Comparison of ENCODE assay signal across 7 cellular contexts in the genomic region with DNA sequence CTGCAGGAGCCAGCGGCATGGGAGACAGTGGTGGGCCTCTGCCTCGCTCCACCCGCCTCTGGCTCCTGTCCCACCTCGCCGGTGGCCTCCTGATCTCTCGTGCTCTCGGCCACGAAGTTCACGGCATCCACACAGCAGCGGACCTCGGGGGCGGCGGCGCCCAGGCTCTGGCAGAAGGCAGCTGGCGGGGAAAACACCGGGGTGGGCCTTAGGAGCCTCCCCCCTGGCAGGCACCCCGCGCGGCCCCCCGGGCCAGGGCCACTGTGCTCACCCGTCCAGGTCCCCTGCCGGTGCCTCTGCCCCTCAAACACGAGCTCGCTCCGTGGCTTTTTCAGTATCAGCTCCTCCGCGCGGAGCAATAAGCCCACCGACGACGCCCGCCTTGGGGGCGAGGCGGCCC. TPM values are rescaled to one million over a fixed set of nuclear protein-coding genes. Genes with fewer than 3 reads are reported as not detected.
DNase-seq lines count a peak whose midpoint lies in the region; ATAC-seq, FAIRE-seq and TF ChIP-seq lines count a peak whose summit lies in the region.
"Had no signal": no experiment of that assay in that cellular context is flagged by ENCODE, and none has a peak within 500 bp of the region (broad histone marks: within the 10 kb centered on the region; RNA-seq: fewer than 3 reads in every experiment).

No MANE protein-coding gene starts in this region.

- FAIRE-seq in K562 (lab: Jason Lieb, UNC): no peak

- H3K79me2 ChIP-seq in K562 (ENCODE audit: control insufficient read depth, insufficient read depth, low read length) (no peaks in the 10 kb centered on the region), neural progenitor cell (ENCODE audit: low read depth) (no peaks in the 10 kb centered on the region)

- peaks cover 11% of the 10 kb centered on the region for H3K36me3 Mint-ChIP-seq in neural progenitor cell

- H3K9ac ChIP-seq in K562 (ENCODE audit: insufficient read depth in 1 of 2, low read depth in 2 of 2, low read length in 2 of 2): no peak overlapping the region
- H3K9ac ChIP-seq in neural progenitor cell: no peak overlapping the region

- H3F3A ChIP-seq in neural progenitor cell (ENCODE audit: low read depth): peaks cover 10% of the 10 kb centered on the region

- no peak for TF ChIP-seq POLR2A in GM18505 (IDR thresholded peaks at IDR 0.05; ENCODE audit: borderline replicate concordance, extremely low read depth, insufficient read depth, insufficient read length)
- TF ChIP-seq POLR2A in K562 (conservative IDR thresholded peaks at IDR 0.05): no peak

- H3K27ac Mint-ChIP-seq in neural progenitor cell: no peak overlapping the region

- H3K27me3 Mint-ChIP-seq in neural progenitor cell (ENCODE audit: insufficient read depth, low read depth): peaks cover 11% of the 10 kb centered on the region

- H3K9me1 ChIP-seq in K562 (ENCODE audit: control insufficient read depth, insufficient read depth, low read length): peaks cover 2% of the 10 kb centered on the region

- H3K4me1 ChIP-seq in K562 (replicated peaks in 1 of 2; ENCODE audit: control insufficient read depth in 2 of 2, insufficient read depth in 2 of 2, low read length in 2 of 2) (peaks cover 14 to 33% of the 10 kb centered on the region in 2 experiments), neural progenitor cell (no peaks in the 10 kb centered on the region)

- TF ChIP-seq RAD21 in K562 (CRISPR knock-in tag; conservative IDR thresholded peaks at IDR 0.05 in 1 of 2, IDR thresholded peaks at IDR 0.05 in 1 of 2): no peak

- intact Hi-C loops in K562 (cut with micrococcal nuclease): no loop called here

- H3K4me2 ChIP-seq in K562 (ENCODE audit: insufficient read depth, low read length) (no peak overlapping the region), neural progenitor cell (peak overlapping the region; percentile 72)

- no peaks in the 10 kb centered on the region for H3K27me3 ChIP-seq in K562 (ENCODE audit: control insufficient read depth in 2 of 2, insufficient read depth in 2 of 2, low read length in 2 of 2)
- peaks cover 21% of the 10 kb centered on the region for H3K27me3 ChIP-seq in neural progenitor cell

- no peak for TF ChIP-seq CTCF in K562 (IDR thresholded peaks at IDR 0.05 in 2 of 3, conservative IDR thresholded peaks at IDR 0.05 in 1 of 3; ENCODE audit: insufficient read depth in 2 of 3, low read depth in 1 of 3, low read length in 3 of 3)
- TF ChIP-seq CTCF in neural progenitor cell (IDR thresholded peaks at IDR 0.05): no peak

- DNase-seq in K562 (ENCODE audit: extremely low read depth in 1 of 4, low spot score in 3 of 4) (no peak), neural progenitor cell (ENCODE audit: low spot score) (no peak), ureter (ENCODE audit: low spot score) (no peak)

- H3K36me3 ChIP-seq in K562 (ENCODE audit: control insufficient read depth, insufficient read depth, low read length) (peaks cover 28% of the 10 kb centered on the region; the same call in 2 of the 3 replicates), neural progenitor cell (no peaks in the 10 kb centered on the region)

- in situ Hi-C loops in K562 (cut with MboI): no loop called here

- H2AFZ ChIP-seq in K562 (ENCODE audit: low read depth, low read length) (no peak overlapping the region), neural progenitor cell (replicated peaks) (peak overlapping the region; percentile 14)

- H3K9me3 ChIP-seq in K562 (replicated peaks; ENCODE audit: control insufficient read depth, insufficient read depth, low read depth, low read length) (no peaks in the 10 kb centered on the region), neural progenitor cell (ENCODE audit: low read depth) (no peaks in the 10 kb centered on the region)

- BruUV-seq in K562 (replicated peaks; lab: Mats Ljungman, UMichigan): no TSS peak

- H3K4me3 Mint-ChIP-seq in neural progenitor cell: no peak overlapping the region

- peak; percentile 6 for ATAC-seq in GM18505 (IDR thresholded peaks at IDR 0.05; ENCODE audit: unreplicated experiment)
- ATAC-seq in K562: no peak
- ATAC-seq in GM18861 (IDR thresholded peaks at IDR 0.05; ENCODE audit: unreplicated experiment): no peak
- no peak for ATAC-seq in HG02885 (IDR thresholded peaks at IDR 0.05; ENCODE audit: poor library complexity, unreplicated experiment)

- H3K27ac ChIP-seq in K562 (ENCODE audit: extremely low read depth, low read depth, low read length) (no peak overlapping the region), neural progenitor cell (no peak overlapping the region)

- H4K20me1 ChIP-seq in K562 (replicated peaks; ENCODE audit: control insufficient read depth, insufficient read depth, low read length) (no peaks in the 10 kb centered on the region), neural progenitor cell (ENCODE audit: low read depth) (no peaks in the 10 kb centered on the region)

- WGBS in K562 (ENCODE audit: insufficient coverage, low coverage, missing lambda C conversion rate): 100% methylated on average over 2 of the region's 34 CpGs

- no peak for TF ChIP-seq EP300 in K562 (IDR thresholded peaks at IDR 0.05; ENCODE audit: low read length)

- POLR2A ChIA-PET in K562 (lab: Yijun Ruan, JAX): interaction anchor here (0.6 to 1.1 kb wide), 2 partner anchors 10 to 377 kb away, joined by 3 read pairs; no protein-coding TSS in a partner anchor

- CTCF ChIA-PET in K562 (lab: Yijun Ruan, JAX; ENCODE audit: low intra/inter-chr PET ratio): no interaction called here

- H3K4me3 ChIP-seq in K562 (no peak overlapping the region), neural progenitor cell (peak overlapping the region; percentile 43)

- no peaks in the 10 kb centered on the region for H3K9me3 Mint-ChIP-seq in neural progenitor cell

- H3K4me1 Mint-ChIP-seq in neural progenitor cell: peaks cover 6% of the 10 kb centered on the region

RNA-seq across cellular contexts. Expression of a gene that starts 0.4 kb away (rescaled TPM):
- 2.2 and 6.6 TPM in 2 replicates for total RNA-seq in K562 (2011; cell fraction: chromatin; rRNA removed; ENCODE audit: low replicate concordance)
- 3.2 and 3.7 TPM in 2 replicates for total RNA-seq in K562 (2011; cell fraction: nucleolus; rRNA removed)
- total RNA-seq in K562 (2011; cell fraction: nucleoplasm; rRNA removed): 1.4 and 2.5 TPM in 2 replicates
- 0.05 and 0.16 TPM in 2 replicates for total RNA-seq in K562 (2014; rRNA removed)
- not detected in 2 replicates for total RNA-seq in K562 (2014; rRNA removed; fragmentation: Illumina TruSeq; extraction: Trizol)
- 0.07 and 0.08 TPM in 2 replicates for total RNA-seq in K562 (2015; rRNA removed; fragmentation: Illumina TruSeq; extraction: Trizol)
- total RNA-seq in K562 (2021): 0.29 and 0.42 TPM in 2 replicates
- 0.03 and 0.07 TPM in 2 replicates for polyA plus RNA-seq in K562 (2011; rRNA removed)
- polyA plus RNA-seq in K562 (2011; cell fraction: cytosol; rRNA removed): 0.03 and 0.12 TPM in 2 replicates
- 0.34 and 1.00 TPM in 2 replicates for polyA plus RNA-seq in K562 (2011; cell fraction: nucleus; rRNA removed)
- 0.09 and 0.24 TPM in 2 replicates for polyA plus RNA-seq in K562 (2012)
- polyA plus RNA-seq in K562 (2014; fragmentation: Illumina TruSeq; extraction: Trizol): not detected in 2 replicates
- polyA plus RNA-seq in K562 (2014; fragmentation: Nextera tagmentation; extraction: Ambion mirVana): not detected
- polyA plus RNA-seq in K562 (2014; rRNA removed): 0.09 and 0.13 TPM in 2 replicates
- polyA minus RNA-seq in K562 (2011; rRNA and poly(A)+ RNA removed): 0.06 TPM in 1 of 2 replicates, not detected in the other
- polyA minus RNA-seq in K562 (2011; cell fraction: cytosol; rRNA and poly(A)+ RNA removed): not detected in 2 replicates
- polyA minus RNA-seq in K562 (2011; cell fraction: nucleus; rRNA and poly(A)+ RNA removed): 1.4 and 1.5 TPM in 2 replicates
- 1.1 and 2.3 TPM in 2 replicates for total RNA-seq in neural progenitor cell (ENCODE audit: low replicate concordance)
- 4.6 TPM for total RNA-seq in ureter

RNA-seq across cellular contexts. Expression of a gene that starts 4.0 kb away (rescaled TPM):
- 0.21 TPM in 1 of 2 replicates, not detected in the other for total RNA-seq in K562 (2011; cell fraction: chromatin; rRNA removed; ENCODE audit: low replicate concordance)
- total RNA-seq in K562 (2011; cell fraction: nucleolus; rRNA removed): not detected in 2 replicates
- 0.37 TPM in 1 of 2 replicates, not detected in the other for total RNA-seq in K562 (2011; cell fraction: nucleoplasm; rRNA removed)
- total RNA-seq in K562 (2014; rRNA removed): not detected in 2 replicates
- total RNA-seq in K562 (2014; rRNA removed; fragmentation: Illumina TruSeq; extraction: Trizol): not detected in 2 replicates
- not detected in 2 replicates for total RNA-seq in K562 (2015; rRNA removed; fragmentation: Illumina TruSeq; extraction: Trizol)
- total RNA-seq in K562 (2021): 0.25 TPM in 1 of 2 replicates, not detected in the other
- polyA plus RNA-seq in K562 (2011; rRNA removed): not detected in 2 replicates
- not detected in 2 replicates for polyA plus RNA-seq in K562 (2011; cell fraction: cytosol; rRNA removed)
- polyA plus RNA-seq in K562 (2011; cell fraction: nucleus; rRNA removed): 0.24 and 0.33 TPM in 2 replicates
- polyA plus RNA-seq in K562 (2012): 0.06 and 0.08 TPM in 2 replicates
- polyA plus RNA-seq in K562 (2014; fragmentation: Illumina TruSeq; extraction: Trizol): not detected in 2 replicates
- polyA plus RNA-seq in K562 (2014; fragmentation: Nextera tagmentation; extraction: Ambion mirVana): not detected
- not detected in 2 replicates for polyA plus RNA-seq in K562 (2014; rRNA removed)
- polyA minus RNA-seq in K562 (2011; rRNA and poly(A)+ RNA removed): not detected in 2 replicates
- not detected in 2 replicates for polyA minus RNA-seq in K562 (2011; cell fraction: cytosol; rRNA and poly(A)+ RNA removed)
- not detected in 2 replicates for polyA minus RNA-seq in K562 (2011; cell fraction: nucleus; rRNA and poly(A)+ RNA removed)
- total RNA-seq in neural progenitor cell (ENCODE audit: low replicate concordance): 0.19 TPM in 1 of 2 replicates, not detected in the other
- 1.2 TPM for total RNA-seq in ureter

RNA-seq across cellular contexts. Expression of a gene that starts 33.1 kb away (rescaled TPM):
- total RNA-seq in K562 (2011; cell fraction: chromatin; rRNA removed; ENCODE audit: low replicate concordance): not detected in 2 replicates
- total RNA-seq in K562 (2011; cell fraction: nucleolus; rRNA removed): not detected in 2 replicates
- not detected in 2 replicates for total RNA-seq in K562 (2011; cell fraction: nucleoplasm; rRNA removed)
- total RNA-seq in K562 (2014; rRNA removed) (not detected in 2 replicates), K562 (2014; rRNA removed; fragmentation: Illumina TruSeq; extraction: Trizol) (not detected in 2 replicates), K562 (2015; rRNA removed; fragmentation: Illumina TruSeq; extraction: Trizol) (not detected in 2 replicates), K562 (2021) (not detected in 2 replicates), neural progenitor cell (ENCODE audit: low replicate concordance) (not detected in 2 replicates), ureter (not detected)
- polyA plus RNA-seq in K562 (2011; rRNA removed) (not detected in 2 replicates), K562 (2014; fragmentation: Illumina TruSeq; extraction: Trizol) (not detected in 2 replicates), K562 (2014; fragmentation: Nextera tagmentation; extraction: Ambion mirVana) (under 1 TPM in 1 of 2 experiments, not detected in 1; 0.01 TPM), K562 (2014; rRNA removed) (not detected in 2 replicates)
- not detected in 2 replicates for polyA plus RNA-seq in K562 (2011; cell fraction: cytosol; rRNA removed)
- not detected in 2 replicates for polyA plus RNA-seq in K562 (2011; cell fraction: nucleus; rRNA removed)
- polyA plus RNA-seq in K562 (2012): 0.44 and 0.94 TPM in 2 replicates
- not detected in 2 replicates for polyA minus RNA-seq in K562 (2011; rRNA and poly(A)+ RNA removed)
- not detected in 2 replicates for polyA minus RNA-seq in K562 (2011; cell fraction: cytosol; rRNA and poly(A)+ RNA removed)
- polyA minus RNA-seq in K562 (2011; cell fraction: nucleus; rRNA and poly(A)+ RNA removed): not detected in 2 replicates
- total RNA-seq: dermis blood vessel endothelial cell had no signal

RNA-seq across cellular contexts. Expression of a gene that starts 40.9 kb away (rescaled TPM):
- 15.6 and 45.9 TPM in 2 replicates for total RNA-seq in K562 (2011; cell fraction: chromatin; rRNA removed; ENCODE audit: low replicate concordance)
- total RNA-seq in K562 (2011; cell fraction: nucleolus; rRNA removed): 50.2 and 54.3 TPM in 2 replicates
- 25.9 and 26.0 TPM in 2 replicates for total RNA-seq in K562 (2011; cell fraction: nucleoplasm; rRNA removed)
- total RNA-seq in K562 (2014; rRNA removed) (35.4 and 55.1 TPM in 2 replicates), K562 (2014; rRNA removed; fragmentation: Illumina TruSeq; extraction: Trizol) (10.8 and 15.8 TPM in 2 replicates), K562 (2015; rRNA removed; fragmentation: Illumina TruSeq; extraction: Trizol) (31.0 and 32.9 TPM in 2 replicates), K562 (2021) (56.7 and 58.5 TPM in 2 replicates), neural progenitor cell (ENCODE audit: low replicate concordance) (35.3 and 61.6 TPM in 2 replicates), ureter (62.0 TPM)
- polyA plus RNA-seq in K562 (2011; rRNA removed) (22.8 and 36.0 TPM in 2 replicates), K562 (2014; fragmentation: Illumina TruSeq; extraction: Trizol) (56.3 and 57.2 TPM in 2 replicates), K562 (2014; fragmentation: Nextera tagmentation; extraction: Ambion mirVana) (10 to 100 TPM in 1 of 2 experiments, 1 to 10 TPM in 1; 3.1 to 11.0 TPM), K562 (2014; rRNA removed) (38.5 and 49.8 TPM in 2 replicates)
- 42.8 and 67.8 TPM in 2 replicates for polyA plus RNA-seq in K562 (2011; cell fraction: cytosol; rRNA removed)
- polyA plus RNA-seq in K562 (2011; cell fraction: nucleus; rRNA removed): 44.1 and 62.7 TPM in 2 replicates
- 50.7 and 62.8 TPM in 2 replicates for polyA plus RNA-seq in K562 (2012)
- polyA minus RNA-seq in K562 (2011; rRNA and poly(A)+ RNA removed): 11.8 and 16.7 TPM in 2 replicates
- 15.2 and 16.9 TPM in 2 replicates for polyA minus RNA-seq in K562 (2011; cell fraction: cytosol; rRNA and poly(A)+ RNA removed)
- polyA minus RNA-seq in K562 (2011; cell fraction: nucleus; rRNA and poly(A)+ RNA removed): 31.1 and 38.8 TPM in 2 replicates

RNA-seq across cellular contexts. Expression of a gene that starts 41.1 kb away (rescaled TPM):
- 76.6 and 157 TPM in 2 replicates for total RNA-seq in K562 (2011; cell fraction: chromatin; rRNA removed; ENCODE audit: low replicate concordance)
- 107 and 116 TPM in 2 replicates for total RNA-seq in K562 (2011; cell fraction: nucleolus; rRNA removed)
- total RNA-seq in K562 (2011; cell fraction: nucleoplasm; rRNA removed): 95.0 and 98.1 TPM in 2 replicates
- total RNA-seq in K562 (2014; rRNA removed) (27.0 and 41.6 TPM in 2 replicates), K562 (2014; rRNA removed; fragmentation: Illumina TruSeq; extraction: Trizol) (41.0 and 50.0 TPM in 2 replicates), K562 (2015; rRNA removed; fragmentation: Illumina TruSeq; extraction: Trizol) (42.6 and 43.0 TPM in 2 replicates), K562 (2021) (60.5 and 61.6 TPM in 2 replicates), neural progenitor cell (ENCODE audit: low replicate concordance) (43.9 and 82.1 TPM in 2 replicates), ureter (129 TPM)
- polyA plus RNA-seq in K562 (2011; rRNA removed) (45.5 and 52.4 TPM in 2 replicates), K562 (2014; fragmentation: Illumina TruSeq; extraction: Trizol) (120 and 143 TPM in 2 replicates), K562 (2014; fragmentation: Nextera tagmentation; extraction: Ambion mirVana) (10 to 100 TPM; 16.5 to 21.9 TPM), K562 (2014; rRNA removed) (47.3 and 53.3 TPM in 2 replicates)
- 102 and 127 TPM in 2 replicates for polyA plus RNA-seq in K562 (2011; cell fraction: cytosol; rRNA removed)
- 141 and 155 TPM in 2 replicates for polyA plus RNA-seq in K562 (2011; cell fraction: nucleus; rRNA removed)
- 66.0 and 75.9 TPM in 2 replicates for polyA plus RNA-seq in K562 (2012)
- polyA minus RNA-seq in K562 (2011; rRNA and poly(A)+ RNA removed): 42.0 and 44.8 TPM in 2 replicates
- polyA minus RNA-seq in K562 (2011; cell fraction: cytosol; rRNA and poly(A)+ RNA removed): 37.9 and 38.2 TPM in 2 replicates
- 25.8 and 33.4 TPM in 2 replicates for polyA minus RNA-seq in K562 (2011; cell fraction: nucleus; rRNA and poly(A)+ RNA removed)
